ENCODE assay signal across 8 cellular contexts in the genomic region with DNA sequence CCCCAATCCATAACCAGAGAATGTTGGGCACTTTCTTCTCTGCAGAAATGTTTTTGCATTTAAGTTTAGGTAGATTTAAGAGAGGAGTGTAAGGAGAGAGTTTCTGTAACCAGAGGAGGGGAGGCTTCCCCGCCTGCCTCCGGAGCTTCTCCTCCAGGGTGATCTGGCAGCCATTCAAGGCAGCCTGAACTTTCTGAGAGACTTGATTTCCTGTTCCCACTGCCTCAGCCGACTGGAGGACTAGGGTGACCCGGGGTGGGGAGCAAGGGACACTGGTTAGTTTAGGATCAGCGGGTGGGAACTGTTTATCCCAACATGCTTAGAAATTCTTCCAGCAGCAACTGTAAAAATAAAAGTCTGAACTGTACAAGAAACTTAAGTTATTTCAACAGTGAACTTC. TPM values are rescaled to one million over a fixed set of nuclear protein-coding genes. Genes with fewer than 3 reads are reported as not detected.
DNase-seq lines count a peak whose midpoint lies in the region; ATAC-seq and TF ChIP-seq lines count a peak whose summit lies in the region.

No MANE protein-coding gene starts in this region.

- H3K27ac ChIP-seq in HUES64 (ENCODE audit: low read depth, low read length) (peak overlapping the region; percentile 97), iPS-20b (ENCODE audit: low read length) (peak overlapping the region; percentile 65)

- H3K4me1 Mint-ChIP-seq in activated naive CD8-positive, alpha-beta T cell (ENCODE audit: low read depth) = peaks cover 77% of the 10 kb centered on the region

- H3K27me3 Mint-ChIP-seq in activated naive CD8-positive, alpha-beta T cell = no peaks in the 10 kb centered on the region

- peak overlapping the region; percentile 66; the same call in 1 of the 2 replicates for H3K9ac ChIP-seq in HUES64 (ENCODE audit: low read depth, low read length)
- H3K9ac ChIP-seq in iPS-20b (ENCODE audit: low read depth, low read length) = peak overlapping the region; percentile 72; the same call in 1 of the 2 replicates

- no peaks in the 10 kb centered on the region for H3K36me3 Mint-ChIP-seq in activated naive CD8-positive, alpha-beta T cell

- WGBS in HUES64 = 6% methylated on average over 5 of the region's 5 CpGs

- no peaks in the 10 kb centered on the region for H3K27me3 ChIP-seq in HUES64 (ENCODE audit: insufficient read depth, low read length)
- no peaks in the 10 kb centered on the region for H3K27me3 ChIP-seq in iPS-20b (ENCODE audit: insufficient read depth, low read length)

- DNase-seq in smooth muscle cell of the brain vasculature (ENCODE audit: low read depth, low spot score) (peak; percentile 61), erythroblast (lab: John Stamatoyannopoulos, UW) (no peak), NCI-H748 treated with DMSO at 0.1 percent for 48 hours (lab: John Stamatoyannopoulos, UW) (no peak), NCI-H2107 (lab: John Stamatoyannopoulos, UW) (no peak)

- no peak for TF ChIP-seq POLR2A in erythroblast (IDR thresholded peaks at IDR 0.05; ENCODE audit: low read length)

- no peak for ATAC-seq in HG02759 (IDR thresholded peaks at IDR 0.05; ENCODE audit: unreplicated experiment)

- H3K9me3 Mint-ChIP-seq in activated naive CD8-positive, alpha-beta T cell (ENCODE audit: low read depth) = no peaks in the 10 kb centered on the region

- H3K36me3 ChIP-seq in HUES64 (ENCODE audit: insufficient read depth, low read length) (no peaks in the 10 kb centered on the region), iPS-20b (ENCODE audit: insufficient read depth, low read depth, low read length) (no peaks in the 10 kb centered on the region)

- H3K27ac Mint-ChIP-seq in activated naive CD8-positive, alpha-beta T cell = peak overlapping the region; percentile 85

- H3K4me3 ChIP-seq in HUES64 (ENCODE audit: low read length) (peak overlapping the region; percentile 19; the same call in 1 of the 2 replicates), iPS-20b (ENCODE audit: low read length) (peak overlapping the region; percentile 4; the same call in 1 of the 2 replicates)

- H3K9me3 ChIP-seq in HUES64 (ENCODE audit: insufficient read depth, low read depth, low read length) (no peaks in the 10 kb centered on the region), iPS-20b (ENCODE audit: insufficient read depth, low read depth, low read length) (no peaks in the 10 kb centered on the region)

- H3K4me3 Mint-ChIP-seq in activated naive CD8-positive, alpha-beta T cell = peak overlapping the region; percentile 59

- H3K4me1 ChIP-seq in HUES64 (ENCODE audit: insufficient read depth, low read length) (peaks cover 28% of the 10 kb centered on the region), iPS-20b (ENCODE audit: insufficient read depth, low read length) (peaks cover 14% of the 10 kb centered on the region; the same call in 1 of the 2 replicates)

RNA-seq across cellular contexts. Expression of gene FAM9C, which starts 15.1 kb away (rescaled TPM):
- polyA plus RNA-seq in HUES64 (2013, experiment 1 of 2) = not detected
- polyA plus RNA-seq in HUES64 (2013, experiment 2 of 2) = not detected

RNA-seq across cellular contexts. Expression of gene TMSB4X, which starts 54.4 kb away (rescaled TPM):
- 2,123 TPM for polyA plus RNA-seq in HUES64 (2013, experiment 1 of 2)
- 2,317 TPM for polyA plus RNA-seq in HUES64 (2013, experiment 2 of 2)
